Comparison of ENCODE assay signal across 29 cellular contexts in the genomic region with DNA sequence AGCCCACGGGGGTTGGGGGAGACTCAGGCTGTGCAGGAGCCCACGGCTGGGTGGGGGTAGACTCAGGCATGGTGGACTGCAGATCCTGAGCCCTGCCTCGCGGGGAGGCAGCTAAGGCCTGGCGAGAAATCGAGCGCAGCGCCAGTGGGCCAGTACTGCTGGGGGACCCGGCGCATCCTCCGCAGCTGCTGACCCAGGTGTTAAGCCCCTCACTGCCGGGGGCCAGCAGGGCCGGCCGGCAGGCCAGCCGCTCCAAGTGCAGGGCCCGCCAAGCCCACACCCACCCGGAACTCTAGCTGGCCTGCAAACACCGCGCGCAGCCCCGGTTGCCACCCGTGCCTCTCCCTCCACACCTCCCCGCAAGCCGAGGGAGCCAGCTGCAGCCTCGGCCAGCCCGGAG.
"Had no signal": no experiment of that assay in that cellular context is flagged by ENCODE, and none has a peak within 500 bp of the region (broad histone marks: within the 10 kb centered on the region; RNA-seq: fewer than 3 reads in every experiment).

No MANE protein-coding gene starts in this region.

- H3K27ac ChIP-seq: neutrophil, pancreas, prostate gland, right atrium auricular region, right lobe of liver, sigmoid colon, suprapubic skin, testis, tibial artery, transverse colon, upper lobe of right lung, uterus had no signal

- H3K27me3 Mint-ChIP-seq: naive B cell; naive thymus-derived CD8-positive, alpha-beta T cell; natural killer cell treated with Interleukin-12 subunit alpha and Interleukin-12 subunit beta and Interleukin-15 and Interleukin-18, amount 100 ng/mL, for 72 hours; stimulated activated memory B cell treated with anti-CD40 and anti-IgM and Interleukin-4, amounts not matched to agents 10 μg/mL and 1 μg/mL and 100 μg/mL, for 72 hours; stimulated activated naive CD8-positive, alpha-beta T cell treated with anti-CD3 and anti-CD28 coated beads, Interleukin-15, Interleukin-2, amounts not matched to agents 100 ng/mL and 50 ng/mL, for 24 hours; type B pancreatic cell had no signal

- ATAC-seq: naive thymus-derived CD8-positive, alpha-beta T cell; natural killer cell treated with Interleukin-12 subunit alpha and Interleukin-12 subunit beta and Interleukin-15 and Interleukin-18, amount 100 ng/mL, for 72 hours; pancreas; right lobe of liver; stimulated activated memory B cell treated with anti-CD40 and anti-IgM and Interleukin-4, amounts not matched to agents 10 μg/mL and 1 μg/mL and 100 μg/mL, for 72 hours; upper lobe of right lung had no signal

- H3K4me1 ChIP-seq: pancreas, prostate gland, right lobe of liver, sigmoid colon, suprapubic skin, testis, transverse colon, upper lobe of right lung, uterus had no signal

- DNase-seq: naive B cell; naive thymus-derived CD8-positive, alpha-beta T cell; nephron progenitor cell; nucleus accumbens; retina; right lobe of liver; sigmoid colon; small intestine; stimulated activated CD4-positive, alpha-beta T cell treated with anti-CD3 and anti-CD28 coated beads, Interleukin-15, amount 100 ng/mL, for 24 hours; stimulated activated CD4-positive, alpha-beta T cell treated with anti-CD3 and anti-CD28 coated beads, Interleukin-2, amount 100 ng/mL, for 24 hours; stimulated activated CD4-positive, alpha-beta T cell treated with anti-CD3 and anti-CD28 coated beads, Interleukin-2, amount 100 ng/mL, for 48 hours; stimulated activated CD4-positive, alpha-beta T cell treated with anti-CD3 and anti-CD28 coated beads, Interleukin-4, amount 100 ng/mL, for 24 hours; stimulated activated naive CD4-positive, alpha-beta T cell; substantia nigra; testis; tibial artery; transverse colon; upper lobe of right lung; uterus had no signal

- H3K4me1 Mint-ChIP-seq: nephron progenitor cell, neural crest cell had no signal

- H3K4me3 ChIP-seq: pancreas, prostate gland, right atrium auricular region, right lobe of liver, sigmoid colon, suprapubic skin, testis, tibial artery, transverse colon, upper lobe of right lung, uterus had no signal

- H3K4me3 Mint-ChIP-seq: nephron progenitor cell; neural crest cell; stimulated activated memory B cell treated with anti-CD40 and anti-IgM and Interleukin-4, amounts not matched to agents 10 μg/mL and 1 μg/mL and 100 μg/mL, for 72 hours; stimulated activated naive CD8-positive, alpha-beta T cell treated with anti-CD3 and anti-CD28 coated beads, Interleukin-15, Interleukin-2, amounts not matched to agents 100 ng/mL and 50 ng/mL, for 24 hours; type B pancreatic cell had no signal

- H3K9me3 ChIP-seq: neutrophil, pancreas, prostate gland, right atrium auricular region, right lobe of liver, sigmoid colon, suprapubic skin, testis, tibial artery, transverse colon, upper lobe of right lung, uterus had no signal

- H3K36me3 ChIP-seq: pancreas, prostate gland, right atrium auricular region, right lobe of liver, sigmoid colon, transverse colon, upper lobe of right lung, uterus had no signal

- FAIRE-seq: pancreas, small intestine had no signal

- H3K27ac Mint-ChIP-seq: nephron progenitor cell; stimulated activated memory B cell treated with anti-CD40 and anti-IgM and Interleukin-4, amounts not matched to agents 10 μg/mL and 1 μg/mL and 100 μg/mL, for 72 hours; stimulated activated naive CD8-positive, alpha-beta T cell treated with anti-CD3 and anti-CD28 coated beads, Interleukin-15, Interleukin-2, amounts not matched to agents 100 ng/mL and 50 ng/mL, for 24 hours; type B pancreatic cell had no signal
